In the genomic region with DNA sequence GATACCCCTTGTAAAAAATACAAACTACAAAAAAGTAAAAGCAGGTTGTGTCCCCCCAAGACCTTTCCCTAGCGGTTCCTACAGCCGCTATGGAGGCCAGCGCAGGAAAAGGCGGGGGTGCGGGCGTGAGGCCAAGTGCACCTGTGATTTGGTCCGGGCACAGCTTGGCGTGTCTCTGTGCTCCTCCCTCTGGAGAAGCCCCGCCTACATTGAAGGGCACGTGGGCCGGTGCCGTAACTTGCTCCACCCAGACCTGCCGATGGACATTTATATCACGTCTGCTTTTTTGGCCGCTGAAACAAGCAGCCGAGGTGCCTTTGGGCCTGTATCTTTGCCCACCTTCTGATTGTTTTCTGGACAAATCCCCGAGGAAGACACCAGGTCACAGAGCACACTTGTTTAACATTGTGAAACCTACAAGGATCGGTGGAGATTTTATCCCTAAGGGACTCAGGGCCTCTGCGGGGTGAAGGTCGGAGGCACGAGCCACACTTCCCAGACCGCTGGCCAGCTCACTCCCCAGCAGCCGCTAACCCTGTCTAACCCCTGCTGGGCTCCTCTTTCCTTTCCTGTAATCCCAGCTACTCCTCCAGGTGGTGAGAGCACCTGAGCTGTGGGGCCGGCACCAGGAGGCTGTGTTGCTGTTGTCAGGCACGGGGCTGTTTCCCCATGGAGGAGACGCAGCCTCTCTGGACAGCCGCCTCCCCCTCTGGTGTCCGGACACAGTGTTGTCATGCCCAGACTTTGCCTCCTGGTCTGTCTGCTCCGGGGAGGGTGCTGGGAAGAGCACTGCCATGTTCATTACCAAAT, we compare ENCODE assay signal across 8 cellular contexts. TPM values are rescaled to one million over a fixed set of nuclear protein-coding genes. Genes with fewer than 3 reads are reported as not detected.
DNase-seq lines count a peak whose midpoint lies in the region; ATAC-seq and TF ChIP-seq lines count a peak whose summit lies in the region.

No MANE protein-coding gene starts in this region.

- CTCF ChIA-PET in T-cell (lab: Charles Lee), result no interaction called here

- peak; percentile 6 for DNase-seq in NCI-H1092 treated with DMSO at 0.1 percent for 48 hours (lab: John Stamatoyannopoulos, UW)
- no peak for DNase-seq in NCI-H1092 (lab: John Stamatoyannopoulos, UW)
- DNase-seq in T-cell, result no peak
- peak in 2 of 49 donors; percentile 72 to 83 for DNase-seq in substantia nigra (lab: John Stamatoyannopoulos, UW)
- no peak for DNase-seq in brain microvascular endothelial cell
- DNase-seq in glomerular visceral epithelial cell (ENCODE audit: extremely low spot score), result no peak

- H3K4me3 Mint-ChIP-seq in T-cell, result peak overlapping the region in 2 of 3 donors; percentile 11 to 33

- H3K9me3 Mint-ChIP-seq in T-cell, result no peaks in the 10 kb centered on the region

- H3K4me1 Mint-ChIP-seq in T-cell, result no peaks in the 10 kb centered on the region

- H3K36me3 Mint-ChIP-seq in T-cell, result no peaks in the 10 kb centered on the region

- H3K27ac ChIP-seq in iPS-20b (ENCODE audit: low read length), result no peak overlapping the region
- peak overlapping the region; percentile 21 for H3K27ac ChIP-seq in substantia nigra (ENCODE audit: low read depth, low read length, poor library complexity, severe bottlenecking)
- H3K27ac ChIP-seq in brain microvascular endothelial cell, result no peak overlapping the region

- ATAC-seq in T-cell (replicated peaks in 1 of 4) (no peak), GM19395 (IDR thresholded peaks at IDR 0.05; ENCODE audit: unreplicated experiment) (no peak)

- peaks cover under 1 to 9% of the 10 kb centered on the region in 2 donors for H3K27me3 Mint-ChIP-seq in T-cell

- in situ Hi-C loops in brain microvascular endothelial cell (cut with HindIII; ENCODE audit: low pct_ligation_motif_present, low sequenced_read_pairs), result no loop called here

- TF ChIP-seq CTCF in brain microvascular endothelial cell (IDR thresholded peaks at IDR 0.05; ENCODE audit: low read depth, low read length, missing control alignments), result no peak

- H3K27me3 ChIP-seq in iPS-20b (ENCODE audit: insufficient read depth, low read length) (peaks cover 50% of the 10 kb centered on the region), brain microvascular endothelial cell (replicated peaks) (no peaks in the 10 kb centered on the region)

- H3K9me3 ChIP-seq in iPS-20b (ENCODE audit: insufficient read depth, low read depth, low read length), result no peaks in the 10 kb centered on the region

- peaks cover 13% of the 10 kb centered on the region for H3K4me1 ChIP-seq in iPS-20b (ENCODE audit: insufficient read depth, low read length)

- H3K36me3 ChIP-seq in iPS-20b (ENCODE audit: insufficient read depth, low read depth, low read length) (no peaks in the 10 kb centered on the region), brain microvascular endothelial cell (replicated peaks) (no peaks in the 10 kb centered on the region)

- POLR2A ChIA-PET in T-cell (lab: Charles Lee), result no interaction called here

- H3K27ac Mint-ChIP-seq in T-cell, result peak overlapping the region in 1 of 2 donors; percentile 31

- peak overlapping the region; percentile 69; the same call in 1 of the 2 replicates for H3K9ac ChIP-seq in iPS-20b (ENCODE audit: low read depth, low read length)

- H3K4me3 ChIP-seq in iPS-20b (ENCODE audit: low read length) (peak overlapping the region; percentile 77), brain microvascular endothelial cell (ENCODE audit: low read depth, low read length) (no peak overlapping the region)

RNA-seq across cellular contexts. Expression of a gene that starts 18.8 kb away (rescaled TPM):
- 10 to 100 TPM; 20.9 to 23.1 (median 22.9) TPM for total RNA-seq in T-cell
